ENCODE assay signal across 10 cellular contexts in genomic region chr12:94721173-94721572, GRCh38.
A peak's percentile ranks its signal among the peaks of the same experiment; 100 is the strongest.
DNase-seq lines count a peak whose midpoint lies in the region; ATAC-seq, FAIRE-seq and TF ChIP-seq lines count a peak whose summit lies in the region.
"Had no signal": no experiment of that assay in that cellular context is flagged by ENCODE, and none has a peak within 500 bp of the region (broad histone marks: within the 10 kb centered on the region; RNA-seq: fewer than 3 reads in every experiment).

No MANE protein-coding gene starts in this region.

- ATAC-seq in GM19438 (IDR thresholded peaks at IDR 0.05; ENCODE audit: low read depth, unreplicated experiment), result peak; percentile 71
- ATAC-seq in HG02970 (IDR thresholded peaks at IDR 0.05; ENCODE audit: low FRiP score, unreplicated experiment), result peak; percentile 82

- WGBS in small intestine, 3 donors, result 88 to 100% (median 97%) methylated on average over 1 of the region's 1 CpG

- CTCF ChIA-PET in HEK293T (lab: Yijun Ruan, JAX), result no interaction called here
- CTCF ChIA-PET in activated CD4-positive, alpha-beta memory T cell treated with anti-CD3 and anti-CD28 coated beads, Interleukin-2, amount 10 ng/mL, durations not matched to agents 7 days and 5 days (lab: Charles Lee), result no interaction called here

- DNase-seq in GM10266 (ENCODE audit: extremely low spot score) (peak; percentile 51), NOMO-1 (lab: John Stamatoyannopoulos, UW; ENCODE audit: unreplicated experiment in 2 of 2) (peak; percentile 38 to 85), HEK293T (ENCODE audit: extremely low spot score) (no peak), GDM1 (lab: John Stamatoyannopoulos, UW) (no peak), small intestine (no peak)
- no peak for DNase-seq in activated CD4-positive, alpha-beta memory T cell treated with anti-CD3 and anti-CD28 coated beads, Interleukin-2, amount 10 ng/mL, durations not matched to agents 7 days and 5 days
- DNase-seq: GOT3, SHP77 treated with DMSO at 0.1 percent for 48 hours had no signal

- H3K27ac Mint-ChIP-seq in activated CD4-positive, alpha-beta memory T cell treated with anti-CD3 and anti-CD28 coated beads, Interleukin-2, amount 10 ng/mL, durations not matched to agents 7 days and 5 days, result no peak overlapping the region

- H3K36me3 ChIP-seq in small intestine (ENCODE audit: control insufficient read depth in 2 of 2, insufficient read depth in 2 of 2, low read length in 2 of 2), result no peaks in the 10 kb centered on the region

- H3K4me3 ChIP-seq in small intestine (ENCODE audit: low read depth in 1 of 2, low read length in 2 of 2), result no peak overlapping the region

- no peaks in the 10 kb centered on the region for H3K4me1 Mint-ChIP-seq in activated CD4-positive, alpha-beta memory T cell treated with anti-CD3 and anti-CD28 coated beads, Interleukin-2, amount 10 ng/mL, durations not matched to agents 7 days and 5 days

- H3K27me3 Mint-ChIP-seq in activated CD4-positive, alpha-beta memory T cell treated with anti-CD3 and anti-CD28 coated beads, Interleukin-2, amount 10 ng/mL, durations not matched to agents 7 days and 5 days, result peaks cover 9% of the 10 kb centered on the region

- H3K36me3 Mint-ChIP-seq in activated CD4-positive, alpha-beta memory T cell treated with anti-CD3 and anti-CD28 coated beads, Interleukin-2, amount 10 ng/mL, durations not matched to agents 7 days and 5 days (ENCODE audit: low read depth), result no peaks in the 10 kb centered on the region

- no peaks in the 10 kb centered on the region for H3K9me3 Mint-ChIP-seq in activated CD4-positive, alpha-beta memory T cell treated with anti-CD3 and anti-CD28 coated beads, Interleukin-2, amount 10 ng/mL, durations not matched to agents 7 days and 5 days

- H3K27me3 ChIP-seq in small intestine (ENCODE audit: control insufficient read depth in 2 of 2, insufficient read depth in 2 of 2, low read length in 2 of 2), result no peaks in the 10 kb centered on the region

- no peaks in the 10 kb centered on the region for H3K9me3 ChIP-seq in small intestine (ENCODE audit: control insufficient read depth, low read depth)

- H3K4me3 Mint-ChIP-seq in activated CD4-positive, alpha-beta memory T cell treated with anti-CD3 and anti-CD28 coated beads, Interleukin-2, amount 10 ng/mL, durations not matched to agents 7 days and 5 days, result no peak overlapping the region

- no peak for FAIRE-seq in small intestine (lab: Jason Lieb, UNC)

- POLR2A ChIA-PET in HEK293T (lab: Yijun Ruan, JAX), result no interaction called here
- POLR2A ChIA-PET in activated CD4-positive, alpha-beta memory T cell treated with anti-CD3 and anti-CD28 coated beads, Interleukin-2, amount 10 ng/mL, durations not matched to agents 7 days and 5 days (lab: Charles Lee), result no interaction called here

- no peak overlapping the region for H3K27ac ChIP-seq in small intestine (ENCODE audit: low read depth in 1 of 2, low read length in 1 of 2)

- no peak for TF ChIP-seq CTCF in GM10266 (IDR thresholded peaks at IDR 0.05; ENCODE audit: control insufficient read depth, insufficient read depth, low read depth, missing control alignments)

- H3K4me1 ChIP-seq in small intestine (ENCODE audit: control insufficient read depth in 2 of 2, insufficient read depth in 1 of 2, low read depth in 1 of 2, low read length in 1 of 2), result no peaks in the 10 kb centered on the region

TF ChIP-seq in HEK293T, 16 proteins besides CTCF, POLR2A, EP300 and RAD21:
- TF ChIP-seq ELF4 (IDR thresholded peaks at IDR 0.05), result no peak
- TF ChIP-seq ZNF384 (IDR thresholded peaks at IDR 0.05), result no peak
- no peak for TF ChIP-seq PKNOX1 (IDR thresholded peaks at IDR 0.05)
- no peak for TF ChIP-seq HDGF (IDR thresholded peaks at IDR 0.05; ENCODE audit: borderline replicate concordance)
- TF ChIP-seq CTBP1 (IDR thresholded peaks at IDR 0.05; ENCODE audit: borderline replicate concordance), result no peak
- no peak for TF ChIP-seq NFRKB (IDR thresholded peaks at IDR 0.05)
- no peak for TF ChIP-seq FOXA1 (IDR thresholded peaks at IDR 0.05)
- TF ChIP-seq L3MBTL2 (conservative IDR thresholded peaks at IDR 0.05), result no peak
- TF ChIP-seq SUZ12 (IDR thresholded peaks at IDR 0.05), result no peak
- no peak for TF ChIP-seq SP1 (IDR thresholded peaks at IDR 0.05)
- TF ChIP-seq TARDBP (IDR thresholded peaks at IDR 0.05), result no peak
- no peak for TF ChIP-seq LEF1 (IDR thresholded peaks at IDR 0.05; ENCODE audit: borderline replicate concordance)
- no peak for TF ChIP-seq FOXK2 (IDR thresholded peaks at IDR 0.05)
- TF ChIP-seq FOXM1 (IDR thresholded peaks at IDR 0.05; ENCODE audit: borderline replicate concordance), result no peak
- TF ChIP-seq BHLHE40 (IDR thresholded peaks at IDR 0.05; ENCODE audit: borderline replicate concordance), result no peak

Comparison
In these comparisons a context has a peak if more than half of its experiments do, and no peak if none do; other contexts are left out.
1. DNase-seq: peak in GM10266 (single experiment) and NOMO-1 (2 of 2); none in HEK293T (single experiment), GDM1 (single experiment), activated CD4-positive, alpha-beta memory T cell treated with anti-CD3 and anti-CD28 coated beads, Interleukin-2, amount 10 ng/mL, durations not matched to agents 7 days and 5 days (single experiment) and small intestine (single experiment).